31 cellular contexts compared by ENCODE assay signal in genomic region chr2:37816036-37816435, GRCh38.
"Had no signal": no experiment of that assay in that cellular context is flagged by ENCODE, and none has a peak within 500 bp of the region (broad histone marks: within the 10 kb centered on the region; RNA-seq: fewer than 3 reads in every experiment).

No MANE protein-coding gene starts in this region.

- H3K4me3 ChIP-seq: body of pancreas, esophagus muscularis mucosa, gastrocnemius medialis had no signal

- H3K4me1 ChIP-seq: body of pancreas, esophagus muscularis mucosa, foreskin keratinocyte, gastrocnemius medialis had no signal

- ATAC-seq: activated CD4-positive, CD25-positive, alpha-beta regulatory T cell treated with anti-CD3 and anti-CD28 coated beads, Interleukin-2, amount 50 U/mL, for 24 hours; activated CD8-positive, alpha-beta T cell treated with anti-CD3 and anti-CD28 coated beads for 36 hours; activated T-cell treated with anti-CD3 and anti-CD28 coated beads, Interleukin-2, amount 50 U/mL, for 4 hours; activated T-helper 17 cell treated with anti-CD3 and anti-CD28 coated beads, Interleukin-2, amount 50 U/mL, for 72 hours; body of pancreas; effector memory CD8-positive, alpha-beta T cell; foreskin keratinocyte; gastrocnemius medialis; T-helper 17 cell had no signal

- H3K27me3 ChIP-seq: body of pancreas, esophagus muscularis mucosa, foreskin keratinocyte, gastrocnemius medialis had no signal

- H3K27ac ChIP-seq: body of pancreas, esophagus muscularis mucosa, foreskin keratinocyte, gastrocnemius medialis, WERI-Rb-1 had no signal

- DNase-seq: activated B cell treated with CpG ODN at 0.5 μM for 24 hours; activated CD4-positive, alpha-beta T cell treated with anti-CD3 and anti-CD28 coated beads for 48 hours; activated CD4-positive, alpha-beta T cell treated with anti-CD3 and anti-CD28 coated beads, Interleukin-2, amount 50 U/mL, for 1 hour; activated CD4-positive, alpha-beta T cell treated with anti-CD3 and anti-CD28 coated beads, Interleukin-2, amount 50 U/mL, for 48 hours; activated CD8-positive, alpha-beta memory T cell treated with anti-CD3 and anti-CD28 coated beads for 24 hours; activated CD8-positive, alpha-beta T cell treated with anti-CD3 and anti-CD28 coated beads for 36 hours; activated effector memory CD4-positive, alpha-beta T cell treated with Interleukin-2 at 50 U/mL for 16 hours; activated gamma-delta T cell treated with Interleukin-2 at 50 U/mL for 16 hours; activated naive CD4-positive, alpha-beta T cell treated with anti-CD3 and anti-CD28 coated beads, Interleukin-2, amount 50 U/mL, for 16 hours; activated naive CD4-positive, alpha-beta T cell treated with Interleukin-2 at 50 U/mL for 16 hours; activated T-cell treated with anti-CD3 and anti-CD28 coated beads, Interleukin-2, amount 50 U/mL, for 4 hours; amygdala; aorta; body of pancreas; caudate nucleus; cortex of kidney; dermis blood vessel endothelial cell; effector CD4-positive, alpha-beta T cell; effector memory CD8-positive, alpha-beta T cell; erythroblast; foreskin keratinocyte; gastrocnemius medialis; glutamatergic neuron; T-helper 1 cell; T-helper 17 cell; T1000; WERI-Rb-1 had no signal

- H3K9me3 ChIP-seq: body of pancreas, gastrocnemius medialis had no signal

- H3K36me3 ChIP-seq: esophagus muscularis mucosa, gastrocnemius medialis, WERI-Rb-1 had no signal

- FAIRE-seq: colon had no signal
